Comparison of ENCODE assay signal across 5 cellular contexts in the genomic region with DNA sequence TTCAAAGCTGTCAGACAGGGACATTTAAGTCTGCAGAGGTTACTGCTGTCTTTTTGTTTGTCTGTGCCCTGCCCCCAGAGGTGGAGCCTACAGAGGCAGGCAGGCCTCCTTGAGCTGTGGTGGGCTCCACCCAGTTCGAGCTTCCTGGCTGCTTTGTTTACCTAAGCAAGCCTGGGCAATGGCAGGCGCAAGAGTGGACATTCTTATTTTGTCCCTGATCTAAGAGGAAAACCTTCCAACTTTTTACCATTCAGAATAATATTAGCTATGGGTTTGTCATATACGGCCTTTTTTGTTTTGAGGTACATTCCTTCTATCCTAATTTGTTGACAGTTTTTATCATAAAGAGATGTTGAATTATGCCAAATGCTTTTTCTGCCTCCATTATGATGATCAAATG.
DNase-seq lines count a peak whose midpoint lies in the region; ATAC-seq, FAIRE-seq and TF ChIP-seq lines count a peak whose summit lies in the region.
"Not testable (repeated sequence)": the region's sequence is repeated elsewhere in the genome, so short reads cannot be mapped to it uniquely, and the experiment has no call there.

No MANE protein-coding gene starts in this region.

- H3K4me1 ChIP-seq in RWPE2 (ENCODE audit: insufficient read depth, poor library complexity, severe bottlenecking); mammary epithelial cell (ENCODE audit: insufficient read depth, low read length); keratinocyte (ENCODE audit: control insufficient read depth, extremely low read depth, insufficient read depth, low read length): not testable (repeated sequence)

- not testable (repeated sequence) for H3K9ac ChIP-seq in mammary epithelial cell (ENCODE audit: insufficient read depth, low read length); keratinocyte (ENCODE audit: control insufficient read depth, extremely low read depth, insufficient read depth, low read length)

- WGBS in mammary epithelial cell (ENCODE audit: low coverage, missing lambda C conversion rate): 25% methylated on average over 2 of the region's 3 CpGs

- H3K27me3 ChIP-seq in RWPE2 (ENCODE audit: insufficient read depth, poor library complexity, severe bottlenecking); mammary epithelial cell (ENCODE audit: insufficient read depth, low read length); keratinocyte (ENCODE audit: control insufficient read depth, extremely low read depth, insufficient read depth, low read length): not testable (repeated sequence)

- dilution Hi-C loops in mammary epithelial cell (cut with HindIII; ENCODE audit: low sequenced_read_pairs); keratinocyte (cut with MboI; ENCODE audit: extremely low pct_ligation_motif_present, low sequenced_read_pairs): not testable (repeated sequence)

- not testable (repeated sequence) for H3K9me3 ChIP-seq in RWPE2 (ENCODE audit: severe bottlenecking); mammary epithelial cell (replicated peaks; ENCODE audit: insufficient read depth, low read length); keratinocyte (ENCODE audit: control insufficient read depth, low read depth, low read length)

- H3K4me2 ChIP-seq in mammary epithelial cell (ENCODE audit: insufficient read depth, low read depth, low read length): peak overlapping the region; percentile 51
- H3K4me2 ChIP-seq in keratinocyte (ENCODE audit: control insufficient read depth, extremely low read depth, insufficient read depth, low read depth, low read length): not testable (repeated sequence)

- FAIRE-seq in keratinocyte (lab: Jason Lieb, UNC): not testable (repeated sequence)

- peak; percentile 53; the same call in 1 of the 3 replicates for ATAC-seq in RWPE2 (ENCODE audit: low read depth)

- CTCF ChIA-PET in mammary epithelial cell (lab: Charles Lee; ENCODE audit: low non-redundant PET): not testable (repeated sequence)

- not testable (repeated sequence) for H3K27ac ChIP-seq in RWPE2 (ENCODE audit: poor library complexity, severe bottlenecking); mammary epithelial cell (ENCODE audit: insufficient read depth, low read depth, low read length); keratinocyte (ENCODE audit: control insufficient read depth, insufficient read depth, low read length)

- intact Hi-C loops in mammary epithelial cell (cut with micrococcal nuclease): not testable (repeated sequence)

- not testable (repeated sequence) for BruUV-seq in mammary epithelial cell (replicated peaks; lab: Mats Ljungman, UMichigan)

- not testable (repeated sequence) for H4K20me1 ChIP-seq in mammary epithelial cell (ENCODE audit: insufficient read depth, low read length); keratinocyte (ENCODE audit: control insufficient read depth, extremely low read depth, insufficient read depth, low read length)

- in situ Hi-C loops in mammary epithelial cell (cut with MboI; ENCODE audit: low sequenced_read_pairs in 2 of 2): not testable (repeated sequence)

- peak; percentile 8 for DNase-seq in HT-29 (ENCODE audit: low spot score)
- DNase-seq in RWPE2 (ENCODE audit: low spot score); keratinocyte (ENCODE audit: low read depth, low spot score): not testable (repeated sequence)
- peak; percentile 9 for DNase-seq in mammary epithelial cell
- DNase-seq in epithelial cell of esophagus (ENCODE audit: low read depth): peak; percentile 40

- H2AFZ ChIP-seq in mammary epithelial cell (ENCODE audit: low read depth, low read length): not testable (repeated sequence)
- H2AFZ ChIP-seq in keratinocyte (ENCODE audit: control insufficient read depth, low read length): peak overlapping the region; percentile 19

- not testable (repeated sequence) for H3K36me3 ChIP-seq in RWPE2 (ENCODE audit: low read depth); mammary epithelial cell (ENCODE audit: insufficient read depth, low read length); keratinocyte (ENCODE audit: control insufficient read depth in 2 of 2, extremely low read depth in 1 of 2, insufficient read depth in 2 of 2, low read length in 2 of 2)

- H3K4me3 ChIP-seq in RWPE2 (ENCODE audit: severe bottlenecking); mammary epithelial cell (replicated peaks in 1 of 3; ENCODE audit: insufficient read depth in 1 of 3, low read depth in 2 of 3, low read length in 3 of 3); epithelial cell of esophagus (ENCODE audit: low read length); keratinocyte (ENCODE audit: control insufficient read depth in 2 of 3, extremely low read depth in 1 of 3, insufficient read depth in 2 of 3, low read depth in 1 of 3, low read length in 3 of 3): not testable (repeated sequence)

- not testable (repeated sequence) for H3K79me2 ChIP-seq in mammary epithelial cell (ENCODE audit: insufficient read depth, low read length); keratinocyte (ENCODE audit: control insufficient read depth, insufficient read depth, low read length)

- not testable (repeated sequence) for TF ChIP-seq CTCF in RWPE2 (IDR thresholded peaks at IDR 0.05; ENCODE audit: poor library complexity, severe bottlenecking); mammary epithelial cell (conservative IDR thresholded peaks at IDR 0.05 in 1 of 2, IDR thresholded peaks at IDR 0.05 in 1 of 2; ENCODE audit: extremely low read depth in 1 of 2, insufficient read depth in 1 of 2, low read depth in 1 of 2, low read length in 2 of 2); epithelial cell of esophagus (IDR thresholded peaks at IDR 0.05; ENCODE audit: insufficient read depth, low read depth, low read length, missing control alignments); keratinocyte (optimal IDR thresholded peaks at IDR 0.05 in 1 of 3, IDR thresholded peaks at IDR 0.05 in 1 of 3, conservative IDR thresholded peaks at IDR 0.05 in 1 of 3; ENCODE audit: extremely low read depth in 1 of 3, insufficient read depth in 2 of 3, low read length in 3 of 3)

- not testable (repeated sequence) for H3K9me1 ChIP-seq in keratinocyte (ENCODE audit: control insufficient read depth, extremely low read depth, insufficient read depth, low read length)
